Comparison of ENCODE assay signal across 9 cellular contexts in genomic region chr18:8525692-8526091, GRCh38.
DNase-seq lines count a peak whose midpoint lies in the region; ATAC-seq, FAIRE-seq and TF ChIP-seq lines count a peak whose summit lies in the region.
"Had no signal": no experiment of that assay in that cellular context is flagged by ENCODE, and none has a peak within 500 bp of the region (broad histone marks: within the 10 kb centered on the region; RNA-seq: fewer than 3 reads in every experiment).

No MANE protein-coding gene starts in this region.

- peaks cover 13% of the 10 kb centered on the region for H3K9me3 Mint-ChIP-seq in HFFc6
- peaks cover 17% of the 10 kb centered on the region for H3K9me3 Mint-ChIP-seq in activated CD8-positive, alpha-beta T cell treated with anti-CD3 and anti-CD28 coated beads, Interleukin-2, amount 10 ng/mL, durations not matched to agents 7 days and 5 days (ENCODE audit: insufficient read depth)
- H3K9me3 Mint-ChIP-seq in progenitor cell of endocrine pancreas (ENCODE audit: low read depth), result peaks cover 15% of the 10 kb centered on the region

- H3K4me1 Mint-ChIP-seq in HFFc6 (ENCODE audit: low read depth) (no peaks in the 10 kb centered on the region), progenitor cell of endocrine pancreas (ENCODE audit: low read depth) (no peaks in the 10 kb centered on the region)
- peaks cover 49% of the 10 kb centered on the region for H3K4me1 Mint-ChIP-seq in activated CD8-positive, alpha-beta T cell treated with anti-CD3 and anti-CD28 coated beads, Interleukin-2, amount 10 ng/mL, durations not matched to agents 7 days and 5 days (ENCODE audit: low read depth)
- H3K4me1 Mint-ChIP-seq: immature natural killer cell had no signal

- H3K36me3 Mint-ChIP-seq in HFFc6 (ENCODE audit: low read depth) (peaks cover under 1% of the 10 kb centered on the region; the same call in 1 of the 2 replicates), progenitor cell of endocrine pancreas (ENCODE audit: insufficient read depth) (no peaks in the 10 kb centered on the region)
- H3K36me3 Mint-ChIP-seq in activated CD8-positive, alpha-beta T cell treated with anti-CD3 and anti-CD28 coated beads, Interleukin-2, amount 10 ng/mL, durations not matched to agents 7 days and 5 days (ENCODE audit: low read depth), result peaks cover 16% of the 10 kb centered on the region

- POLR2A ChIA-PET in activated CD8-positive, alpha-beta T cell treated with anti-CD3 and anti-CD28 coated beads, Interleukin-2, amount 10 ng/mL, durations not matched to agents 7 days and 5 days (lab: Charles Lee), result no interaction called here

- H3K27ac Mint-ChIP-seq in HFFc6 (no peak overlapping the region), progenitor cell of endocrine pancreas (no peak overlapping the region)
- peak overlapping the region; percentile 75 for H3K27ac Mint-ChIP-seq in activated CD8-positive, alpha-beta T cell treated with anti-CD3 and anti-CD28 coated beads, Interleukin-2, amount 10 ng/mL, durations not matched to agents 7 days and 5 days
- H3K27ac Mint-ChIP-seq: immature natural killer cell had no signal

- peak; percentile 55 for DNase-seq in SKM-1 treated with dmso at 0.1 percent for 144 hours (lab: John Stamatoyannopoulos, UW; ENCODE audit: unreplicated experiment)
- DNase-seq in SKM-1 (lab: John Stamatoyannopoulos, UW; ENCODE audit: unreplicated experiment), result no peak
- no peak for DNase-seq in HFFc6
- DNase-seq in activated CD8-positive, alpha-beta T cell treated with anti-CD3 and anti-CD28 coated beads, Interleukin-2, amount 10 ng/mL, durations not matched to agents 7 days and 5 days, result peak; percentile 68
- DNase-seq in progenitor cell of endocrine pancreas (ENCODE audit: low spot score, unreplicated experiment), result no peak
- no peak for DNase-seq in NK-92 (lab: John Stamatoyannopoulos, UW; ENCODE audit: unreplicated experiment)
- no peak for DNase-seq in HTR-8/SVneo (ENCODE audit: insufficient read length, low spot score)
- DNase-seq: immature natural killer cell had no signal

- CTCF ChIA-PET in activated CD8-positive, alpha-beta T cell treated with anti-CD3 and anti-CD28 coated beads, Interleukin-2, amount 10 ng/mL, durations not matched to agents 7 days and 5 days (lab: Charles Lee), result no interaction called here

- no peak overlapping the region for H3K4me3 Mint-ChIP-seq in HFFc6
- peak overlapping the region; percentile 5 for H3K4me3 Mint-ChIP-seq in activated CD8-positive, alpha-beta T cell treated with anti-CD3 and anti-CD28 coated beads, Interleukin-2, amount 10 ng/mL, durations not matched to agents 7 days and 5 days
- no peak overlapping the region for H3K4me3 Mint-ChIP-seq in progenitor cell of endocrine pancreas (ENCODE audit: low read depth)
- H3K4me3 Mint-ChIP-seq: immature natural killer cell had no signal

- TF ChIP-seq CTCF in HFFc6 (IDR thresholded peaks at IDR 0.05) (peak; percentile 37), progenitor cell of endocrine pancreas (IDR thresholded peaks at IDR 0.05; ENCODE audit: unreplicated experiment) (peak; percentile 45)

- ATAC-seq in activated CD8-positive, alpha-beta T cell treated with anti-CD3 and anti-CD28 coated beads, Interleukin-2, amount 10 ng/mL, durations not matched to agents 7 days and 5 days, result peak; percentile 89
- ATAC-seq in HG03135 (IDR thresholded peaks at IDR 0.05; ENCODE audit: unreplicated experiment), result no peak

- FAIRE-seq in HTR-8/SVneo (lab: Jason Lieb, UNC), result no peak

- H3K27me3 Mint-ChIP-seq in HFFc6 (ENCODE audit: insufficient read depth) (peaks cover 17% of the 10 kb centered on the region), progenitor cell of endocrine pancreas (peaks cover 7% of the 10 kb centered on the region)
- H3K27me3 Mint-ChIP-seq in activated CD8-positive, alpha-beta T cell treated with anti-CD3 and anti-CD28 coated beads, Interleukin-2, amount 10 ng/mL, durations not matched to agents 7 days and 5 days (ENCODE audit: low read depth), result peaks cover 29% of the 10 kb centered on the region

Comparison
In these comparisons a context has a peak if more than half of its experiments do, and no peak if none do; other contexts are left out.
1. DNase-seq: peak in SKM-1 treated with dmso at 0.1 percent for 144 hours (single experiment) and activated CD8-positive, alpha-beta T cell treated with anti-CD3 and anti-CD28 coated beads, Interleukin-2, amount 10 ng/mL, durations not matched to agents 7 days and 5 days (single experiment); none in SKM-1 (single experiment), HFFc6 (single experiment), progenitor cell of endocrine pancreas (single experiment), NK-92 (single experiment) and HTR-8/SVneo (single experiment).